In the genomic region with DNA sequence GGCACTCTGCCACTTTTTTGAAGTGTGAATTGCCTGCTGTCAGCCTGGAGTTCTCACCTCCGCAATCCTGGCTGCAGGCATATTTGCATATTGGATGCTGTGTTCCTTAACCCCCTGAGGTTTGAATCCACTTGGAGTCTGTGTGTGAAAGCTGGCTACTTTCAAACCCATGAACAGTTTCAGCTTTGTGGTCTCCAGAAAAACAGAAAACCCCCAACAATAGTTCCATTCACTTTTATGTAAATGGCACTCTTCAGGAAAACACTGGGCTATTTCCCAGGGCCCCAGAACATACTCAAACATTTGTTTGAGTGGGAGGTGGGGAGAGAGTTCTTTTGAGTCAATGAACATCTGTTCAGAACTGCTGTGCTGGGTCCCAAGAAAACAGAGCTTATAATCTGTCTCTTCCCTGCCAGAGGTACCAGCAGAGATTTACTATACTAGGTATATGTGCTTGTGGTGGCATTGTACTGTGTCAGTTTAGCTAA, we compare ENCODE assay signal across 15 cellular contexts. TPM values are rescaled to one million over a fixed set of nuclear protein-coding genes. Genes with fewer than 3 reads are reported as not detected.
DNase-seq lines count a peak whose midpoint lies in the region; ATAC-seq and TF ChIP-seq lines count a peak whose summit lies in the region.
"Had no signal": no experiment of that assay in that cellular context is flagged by ENCODE, and none has a peak within 500 bp of the region (broad histone marks: within the 10 kb centered on the region; RNA-seq: fewer than 3 reads in every experiment).

No MANE protein-coding gene starts in this region.

- WGBS in esophagus muscularis mucosa, result 41% methylated on average over 1 of the region's 1 CpG

- H3K4me1 ChIP-seq in esophagus muscularis mucosa, result peaks cover 8 to 48% (median 38%) of the 10 kb centered on the region in 4 donors

- H3K36me3 Mint-ChIP-seq in neural crest cell (ENCODE audit: low read depth) (peaks cover 4% of the 10 kb centered on the region), osteocyte (ENCODE audit: unreplicated experiment) (peaks cover 5% of the 10 kb centered on the region)

- ATAC-seq in GM21528 (IDR thresholded peaks at IDR 0.05; ENCODE audit: low FRiP score, unreplicated experiment), result no peak
- ATAC-seq: mucosa of descending colon had no signal

- H3K9me3 Mint-ChIP-seq in neural crest cell (no peaks in the 10 kb centered on the region), osteocyte (ENCODE audit: unreplicated experiment) (no peaks in the 10 kb centered on the region)
- H3K9me3 Mint-ChIP-seq: activated naive CD8-positive, alpha-beta T cell treated with anti-CD3 and anti-CD28 coated beads for 36 hours; immature natural killer cell had no signal

- DNase-seq in G401 (ENCODE audit: low spot score) (peak; percentile 35), NCI-H526 (lab: John Stamatoyannopoulos, UW) (peak; percentile 89 to 90), esophagus muscularis mucosa (ENCODE audit: extremely low spot score) (peak; percentile 47), neural crest cell (ENCODE audit: low read depth, low spot score) (peak; percentile 14), HT-29 (ENCODE audit: low spot score) (no peak), osteocyte (ENCODE audit: extremely low spot score, unreplicated experiment) (no peak)
- no peak for DNase-seq in activated CD4-positive, CD25-positive, alpha-beta regulatory T cell treated with anti-CD3 and anti-CD28 coated beads, Interleukin-2, amount 50 U/mL, for 72 hours
- DNase-seq: activated CD4-positive, CD25-positive, alpha-beta regulatory T cell; activated naive CD8-positive, alpha-beta T cell treated with anti-CD3 and anti-CD28 coated beads for 36 hours; immature natural killer cell; mucosa of descending colon; NCI-H187 treated with DMSO at 0.1 percent for 48 hours; stimulated activated CD4-positive, alpha-beta T cell treated with anti-CD3 and anti-CD28 coated beads, Interleukin-2, amount 100 ng/mL, for 48 hours; SW 1271 had no signal

- no peaks in the 10 kb centered on the region for H3K9me3 ChIP-seq in esophagus muscularis mucosa
- H3K9me3 ChIP-seq: mucosa of descending colon had no signal

- no peak overlapping the region for H3K4me3 ChIP-seq in esophagus muscularis mucosa
- H3K4me3 ChIP-seq: mucosa of descending colon had no signal

- intact Hi-C loops in esophagus muscularis mucosa (cut with DNase I), result loop anchor here (10.0 kb wide), 1 partner anchor 270 kb away; no protein-coding TSS in a partner anchor

- peaks cover 7 to 10% (median 10%) of the 10 kb centered on the region in 4 donors for H3K36me3 ChIP-seq in esophagus muscularis mucosa

- no peak for TF ChIP-seq EP300 in esophagus muscularis mucosa (IDR thresholded peaks at IDR 0.05)

- peak overlapping the region in 2 of 4 donors; percentile 12 to 14 for H3K27ac ChIP-seq in esophagus muscularis mucosa (replicated peaks in 1 of 4)

- H3K4me1 Mint-ChIP-seq in neural crest cell, result peaks cover 53% of the 10 kb centered on the region
- H3K4me1 Mint-ChIP-seq in osteocyte (ENCODE audit: unreplicated experiment), result peaks cover 13% of the 10 kb centered on the region

- TF ChIP-seq CTCF in esophagus muscularis mucosa (IDR thresholded peaks at IDR 0.05) (no peak), neural crest cell (conservative IDR thresholded peaks at IDR 0.05) (no peak), osteocyte (IDR thresholded peaks at IDR 0.05) (no peak)

- H3K27me3 ChIP-seq in esophagus muscularis mucosa, result no peaks in the 10 kb centered on the region

- TF ChIP-seq POLR2A in esophagus muscularis mucosa (IDR thresholded peaks at IDR 0.05; ENCODE audit: low read depth), result no peak

- in situ Hi-C loops in G401 (cut with HindIII; ENCODE audit: low sequenced_read_pairs), result no loop called here

- H3K4me3 Mint-ChIP-seq in neural crest cell (peak overlapping the region; percentile 65), osteocyte (ENCODE audit: unreplicated experiment) (no peak overlapping the region)
- H3K4me3 Mint-ChIP-seq: activated naive CD8-positive, alpha-beta T cell treated with anti-CD3 and anti-CD28 coated beads for 36 hours; immature natural killer cell had no signal

- no peaks in the 10 kb centered on the region for H3K27me3 Mint-ChIP-seq in neural crest cell (ENCODE audit: low read depth)
- no peaks in the 10 kb centered on the region for H3K27me3 Mint-ChIP-seq in osteocyte (ENCODE audit: unreplicated experiment)
- H3K27me3 Mint-ChIP-seq: activated naive CD8-positive, alpha-beta T cell treated with anti-CD3 and anti-CD28 coated beads for 36 hours had no signal

- H3K27ac Mint-ChIP-seq in neural crest cell (ENCODE audit: unreplicated experiment) (peak overlapping the region; percentile 70), osteocyte (ENCODE audit: unreplicated experiment) (no peak overlapping the region)
- H3K27ac Mint-ChIP-seq: activated naive CD8-positive, alpha-beta T cell treated with anti-CD3 and anti-CD28 coated beads for 36 hours had no signal

RNA-seq across cellular contexts. Expression of a gene that starts 5.0 kb away (rescaled TPM):
- 27.5 and 50.5 TPM in 2 replicates for total RNA-seq in G401 (2014; rRNA removed; shearing (Covaris generic))
- total RNA-seq in esophagus muscularis mucosa (10 to 100 TPM; 15.0 to 45.3 (median 23.0) TPM), neural crest cell (17.8 and 19.8 TPM in 2 replicates), osteocyte (20.5 and 24.1 TPM in 2 replicates)
- total RNA-seq in HT-29 (2014; rRNA removed; shearing (Covaris generic)), result 15.9 and 16.4 TPM in 2 replicates

RNA-seq across cellular contexts. Expression of a gene that starts 5.3 kb away (rescaled TPM):
- 5.2 and 6.2 TPM in 2 replicates for total RNA-seq in G401 (2014; rRNA removed; shearing (Covaris generic))
- total RNA-seq in esophagus muscularis mucosa, result 1 to 10 TPM in 1 of 4 donors, under 1 TPM in 3; 0.42 to 1.5 (median 0.62) TPM
- 12.3 and 13.8 TPM in 2 replicates for total RNA-seq in neural crest cell
- 8.0 and 8.4 TPM in 2 replicates for total RNA-seq in HT-29 (2014; rRNA removed; shearing (Covaris generic))
- total RNA-seq in osteocyte, result 1.4 and 1.5 TPM in 2 replicates

RNA-seq across cellular contexts. Expression of a gene that starts 42.3 kb away (rescaled TPM):
- 0.80 and 0.92 TPM in 2 replicates for total RNA-seq in G401 (2014; rRNA removed; shearing (Covaris generic))
- total RNA-seq in esophagus muscularis mucosa, result 10 to 100 TPM in 2 of 4 donors, 1 to 10 TPM in 2; 7.8 to 27.2 (median 15.4) TPM
- 1.7 and 2.0 TPM in 2 replicates for total RNA-seq in neural crest cell
- total RNA-seq in HT-29 (2014; rRNA removed; shearing (Covaris generic)), result 26.5 and 29.5 TPM in 2 replicates
- 1.3 and 2.5 TPM in 2 replicates for total RNA-seq in osteocyte

Comparison
In these comparisons a context has a peak if more than half of its experiments do, and no peak if none do; other contexts are left out.
1. DNase-seq: peak in G401 (single experiment), NCI-H526 (2 of 2), esophagus muscularis mucosa (single experiment) and neural crest cell (single experiment); none in HT-29 (single experiment), osteocyte (single experiment) and activated CD4-positive, CD25-positive, alpha-beta regulatory T cell treated with anti-CD3 and anti-CD28 coated beads, Interleukin-2, amount 50 U/mL, for 72 hours (single experiment).